8 cellular contexts compared by ENCODE assay signal in the genomic region with DNA sequence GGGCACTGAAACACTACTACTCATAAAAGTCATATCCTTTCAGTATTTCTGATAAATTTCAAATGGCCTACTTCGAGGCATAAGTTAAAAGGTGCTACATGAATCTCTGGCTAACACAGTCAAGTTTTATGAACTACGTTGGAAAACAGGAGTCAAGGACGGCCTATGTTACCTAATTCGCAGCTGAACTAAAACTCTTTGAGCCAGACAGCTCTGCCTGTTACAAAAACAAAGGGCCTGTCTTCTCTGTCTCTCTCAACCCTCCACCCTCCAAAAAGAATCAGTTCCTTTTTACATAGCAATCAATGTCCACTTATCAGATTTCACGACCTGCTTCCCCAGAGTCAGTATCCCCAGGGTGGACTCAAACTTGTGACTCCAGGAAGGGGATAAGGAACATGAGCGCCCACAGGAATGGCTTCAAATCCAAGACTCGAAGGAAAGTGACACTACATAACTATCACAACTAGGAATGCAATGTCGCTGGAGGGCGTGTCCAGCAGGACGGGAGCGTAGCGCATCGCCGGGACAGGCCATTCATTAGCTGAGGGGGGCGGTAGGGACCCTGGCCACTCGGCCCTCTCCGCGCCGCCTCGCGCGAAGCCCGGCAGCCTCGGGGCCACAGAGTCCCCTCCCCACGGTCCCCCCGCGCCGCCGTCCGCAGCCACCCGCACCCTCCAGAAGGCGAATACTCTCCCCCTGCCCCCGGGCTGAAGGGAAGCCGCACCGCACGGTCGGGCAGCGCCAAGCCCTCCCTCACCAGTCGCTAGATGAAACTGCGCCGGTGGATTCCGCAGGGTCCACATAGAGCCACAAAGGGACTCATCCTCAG. TPM values are rescaled to one million over a fixed set of nuclear protein-coding genes. Genes with fewer than 3 reads are reported as not detected.
A peak's percentile ranks its signal among the peaks of the same experiment; 100 is the strongest.
DNase-seq lines count a peak whose midpoint lies in the region; ATAC-seq and TF ChIP-seq lines count a peak whose summit lies in the region.

No MANE protein-coding gene starts in this region.

- WGBS in lung, 2 donors = 1 to 2% methylated on average over 39 to 42 of the region's 42 CpGs
- WGBS in suprapubic skin = under 1% methylated on average over 20 of the region's 42 CpGs

- peak overlapping the region; percentile 95 for H3K4me3 Mint-ChIP-seq in activated T-cell treated with anti-CD3 and anti-CD28 coated beads, Interleukin-2, amount 50 U/mL, for 4 hours
- peak overlapping the region; percentile 95 for H3K4me3 Mint-ChIP-seq in T-helper 1 cell treated with Interleukin-12 subunit alpha and Interleukin-12 subunit beta and Interleukin-4 antibody, amounts not matched to agents 30 μg/mL and 1 μg/mL, for 36 hours

- peaks cover 15% of the 10 kb centered on the region for H3K4me1 ChIP-seq in effector memory CD4-positive, alpha-beta T cell (ENCODE audit: control insufficient read depth, insufficient read depth, low read length, poor library complexity, severe bottlenecking)
- peaks cover 7 to 9% of the 10 kb centered on the region in 2 donors for H3K4me1 ChIP-seq in lung (ENCODE audit: control insufficient read depth in 2 of 2, insufficient read depth in 2 of 2, low read length in 2 of 2)
- H3K4me1 ChIP-seq in suprapubic skin = peaks cover 30% of the 10 kb centered on the region

- H3K27ac ChIP-seq in effector memory CD4-positive, alpha-beta T cell (ENCODE audit: insufficient read depth, low read length, poor library complexity, severe bottlenecking) = peak overlapping the region; percentile 76
- peak overlapping the region; percentile 94 to 99 for H3K27ac ChIP-seq in lung (ENCODE audit: low read depth in 1 of 2, low read length in 1 of 2)
- H3K27ac ChIP-seq in suprapubic skin = peak overlapping the region; percentile 94

- peaks cover 11% of the 10 kb centered on the region for H3K36me3 Mint-ChIP-seq in activated T-cell treated with anti-CD3 and anti-CD28 coated beads, Interleukin-2, amount 50 U/mL, for 4 hours (ENCODE audit: insufficient read depth)
- H3K36me3 Mint-ChIP-seq in T-helper 1 cell treated with Interleukin-12 subunit alpha and Interleukin-12 subunit beta and Interleukin-4 antibody, amounts not matched to agents 30 μg/mL and 1 μg/mL, for 36 hours (ENCODE audit: low read depth) = peaks cover 21% of the 10 kb centered on the region

- H3K27me3 ChIP-seq in effector memory CD4-positive, alpha-beta T cell (replicated peaks; ENCODE audit: control insufficient read depth, insufficient read depth, low read length, poor library complexity, severe bottlenecking) = no peaks in the 10 kb centered on the region
- H3K27me3 ChIP-seq in lung (ENCODE audit: control insufficient read depth, insufficient read depth) = no peaks in the 10 kb centered on the region
- no peaks in the 10 kb centered on the region for H3K27me3 ChIP-seq in suprapubic skin

- no peak for TF ChIP-seq POLR2A in suprapubic skin (IDR thresholded peaks at IDR 0.05)

- ATAC-seq in activated T-cell treated with anti-CD3 and anti-CD28 coated beads, Interleukin-2, amount 50 U/mL, for 4 hours = peak; percentile 62 to 68
- ATAC-seq in lung (ENCODE audit: insufficient read depth, low FRiP score) = peak; percentile 70

- TF ChIP-seq EP300 in suprapubic skin (IDR thresholded peaks at IDR 0.05) = no peak

- no peaks in the 10 kb centered on the region for H3K36me3 ChIP-seq in effector memory CD4-positive, alpha-beta T cell (ENCODE audit: control insufficient read depth, insufficient read depth, low read length)
- H3K36me3 ChIP-seq in lung (ENCODE audit: control insufficient read depth in 2 of 2, insufficient read depth in 2 of 2, low read length in 2 of 2) = no peaks in the 10 kb centered on the region
- no peaks in the 10 kb centered on the region for H3K36me3 ChIP-seq in suprapubic skin

- peak overlapping the region; percentile 96 for H3K27ac Mint-ChIP-seq in T-helper 1 cell treated with Interleukin-12 subunit alpha and Interleukin-12 subunit beta and Interleukin-4 antibody, amounts not matched to agents 30 μg/mL and 1 μg/mL, for 36 hours

- DNase-seq in activated T-cell treated with anti-CD3 and anti-CD28 coated beads, Interleukin-2, amount 50 U/mL, for 4 hours = no peak
- no peak for DNase-seq in activated T-cell treated with anti-CD3 and anti-CD28 coated beads, Interleukin-2, amount 50 U/mL, for 48 hours
- DNase-seq in H4 (ENCODE audit: low spot score) (peak; percentile 35), lung (ENCODE audit: low spot score) (peak; percentile 64), suprapubic skin (ENCODE audit: low spot score in 2 of 2) (peak in 1 of 2 donors; percentile 82)
- peak; percentile 16 for DNase-seq in Jurkat, Clone E6-1 (ENCODE audit: low read depth, low spot score)
- DNase-seq in effector memory CD4-positive, alpha-beta T cell = no peak

- H3K4me1 Mint-ChIP-seq in activated T-cell treated with anti-CD3 and anti-CD28 coated beads, Interleukin-2, amount 50 U/mL, for 4 hours (ENCODE audit: low read depth) = peaks cover 45% of the 10 kb centered on the region
- H3K4me1 Mint-ChIP-seq in T-helper 1 cell treated with Interleukin-12 subunit alpha and Interleukin-12 subunit beta and Interleukin-4 antibody, amounts not matched to agents 30 μg/mL and 1 μg/mL, for 36 hours (ENCODE audit: low read depth) = peaks cover 35% of the 10 kb centered on the region

- no peaks in the 10 kb centered on the region for H3K9me3 ChIP-seq in effector memory CD4-positive, alpha-beta T cell (ENCODE audit: control insufficient read depth, low read length)
- H3K9me3 ChIP-seq in lung (ENCODE audit: control insufficient read depth in 2 of 2, insufficient read depth in 1 of 2, low read length in 1 of 2) = no peaks in the 10 kb centered on the region
- H3K9me3 ChIP-seq in suprapubic skin = no peaks in the 10 kb centered on the region

- no peaks in the 10 kb centered on the region for H3K9me3 Mint-ChIP-seq in activated T-cell treated with anti-CD3 and anti-CD28 coated beads, Interleukin-2, amount 50 U/mL, for 4 hours
- H3K9me3 Mint-ChIP-seq in T-helper 1 cell treated with Interleukin-12 subunit alpha and Interleukin-12 subunit beta and Interleukin-4 antibody, amounts not matched to agents 30 μg/mL and 1 μg/mL, for 36 hours = no peaks in the 10 kb centered on the region

- TF ChIP-seq CTCF in lung (IDR thresholded peaks at IDR 0.05; ENCODE audit: control extremely low read depth, extremely low read depth) (no peak), suprapubic skin (IDR thresholded peaks at IDR 0.05) (no peak)

- H3K4me3 ChIP-seq in Jurkat, Clone E6-1 (ENCODE audit: low read length) = peak overlapping the region; percentile 86
- peak overlapping the region; percentile 74 for H3K4me3 ChIP-seq in effector memory CD4-positive, alpha-beta T cell (ENCODE audit: insufficient read depth, low read depth, low read length, poor library complexity, severe bottlenecking)
- peak overlapping the region; percentile 86 for H3K4me3 ChIP-seq in lung
- peak overlapping the region; percentile 87 for H3K4me3 ChIP-seq in suprapubic skin

- no peaks in the 10 kb centered on the region for H3K27me3 Mint-ChIP-seq in activated T-cell treated with anti-CD3 and anti-CD28 coated beads, Interleukin-2, amount 50 U/mL, for 4 hours (ENCODE audit: low read depth)
- no peaks in the 10 kb centered on the region for H3K27me3 Mint-ChIP-seq in T-helper 1 cell treated with Interleukin-12 subunit alpha and Interleukin-12 subunit beta and Interleukin-4 antibody, amounts not matched to agents 30 μg/mL and 1 μg/mL, for 36 hours (ENCODE audit: low read depth)

RNA-seq across cellular contexts. Expression of gene IBTK, which starts 0.5 kb away (rescaled TPM):
- total RNA-seq in activated T-cell treated with anti-CD3 and anti-CD28 coated beads, Interleukin-2, amount 50 U/mL, for 4 hours = 10 to 100 TPM; 22.1 to 24.7 (median 23.7) TPM
- total RNA-seq in H4 (2014; rRNA removed; shearing (Covaris generic)) = 12.9 and 16.2 TPM in 2 replicates
- 20.2 TPM for polyA plus RNA-seq in Jurkat, Clone E6-1 (2012; ENCODE audit: insufficient read depth, insufficient read length)
- 10 to 100 TPM; 36.2 to 47.2 TPM for total RNA-seq in lung
- polyA plus RNA-seq in lung = 10 to 100 TPM; 17.7 to 17.9 TPM
- 10 to 100 TPM; 13.6 to 27.6 (median 18.1) TPM for total RNA-seq in suprapubic skin

Comparison
In these comparisons a context has a peak if more than half of its experiments do, and no peak if none do; other contexts are left out.
1. DNase-seq: peak in H4 (single experiment), Jurkat, Clone E6-1 (single experiment) and lung (single experiment); none in activated T-cell treated with anti-CD3 and anti-CD28 coated beads, Interleukin-2, amount 50 U/mL, for 4 hours (single experiment), activated T-cell treated with anti-CD3 and anti-CD28 coated beads, Interleukin-2, amount 50 U/mL, for 48 hours (0 of 2) and effector memory CD4-positive, alpha-beta T cell (0 of 3).
2. Peak in every context shown above with its lines, with median percentiles within 50 percentile points of each other: H3K4me3 ChIP-seq and H3K27ac ChIP-seq.